ENCODE assay signal across 14 cellular contexts in genomic region chr1:206741142-206741701, GRCh38. TPM values are rescaled to one million over a fixed set of nuclear protein-coding genes. Genes with fewer than 3 reads are reported as not detected.
DNase-seq lines count a peak whose midpoint lies in the region; ATAC-seq, FAIRE-seq and TF ChIP-seq lines count a peak whose summit lies in the region.
"Had no signal": no experiment of that assay in that cellular context is flagged by ENCODE, and none has a peak within 500 bp of the region (broad histone marks: within the 10 kb centered on the region; RNA-seq: fewer than 3 reads in every experiment).

No MANE protein-coding gene starts in this region.

- H3K36me3 ChIP-seq in SU-DHL-6 (ENCODE audit: low read length) = no peaks in the 10 kb centered on the region
- no peaks in the 10 kb centered on the region for H3K36me3 ChIP-seq in neuronal stem cell (replicated peaks in 1 of 2; ENCODE audit: control insufficient read depth in 2 of 2, insufficient read depth in 2 of 2, low read length in 2 of 2)
- H3K36me3 ChIP-seq: BE2C, Peyer's patch had no signal

- no peak overlapping the region for H2AK5ac ChIP-seq in neuronal stem cell (ENCODE audit: low read depth, low read length)

- no peak overlapping the region for H2BK15ac ChIP-seq in neuronal stem cell (ENCODE audit: low read length)

- TF ChIP-seq CTCF in GM12865 (IDR thresholded peaks at IDR 0.05; ENCODE audit: insufficient read depth, low read depth, low read length, missing control alignments) (no peak), SU-DHL-6 (IDR thresholded peaks at IDR 0.05; ENCODE audit: insufficient read depth, low read length, poor library complexity, severe bottlenecking) (no peak)

- no peaks in the 10 kb centered on the region for H3K79me1 ChIP-seq in neuronal stem cell (ENCODE audit: low read depth, low read length)

- H3K79me2 ChIP-seq in SU-DHL-6 (ENCODE audit: insufficient read depth, low read length) = no peaks in the 10 kb centered on the region

- H3K9me3 ChIP-seq in SU-DHL-6 (ENCODE audit: insufficient read depth, low read length) (no peaks in the 10 kb centered on the region), neuronal stem cell (replicated peaks in 1 of 2; ENCODE audit: control insufficient read depth in 2 of 2, insufficient read depth in 1 of 2, low read depth in 1 of 2, low read length in 2 of 2) (no peaks in the 10 kb centered on the region)
- H3K9me3 ChIP-seq: BE2C, Peyer's patch, SK-N-SH had no signal

- no peaks in the 10 kb centered on the region for H4K20me1 ChIP-seq in SU-DHL-6 (ENCODE audit: low read depth, low read length)

- DNase-seq in GM12865 (ENCODE audit: low read depth) (peak; percentile 72), GM19239 (ENCODE audit: insufficient read length, low spot score) (no peak), neuronal stem cell (ENCODE audit: low spot score) (no peak), NCI-H187 (lab: John Stamatoyannopoulos, UW) (no peak), LoVo (ENCODE audit: low spot score) (no peak)
- DNase-seq: BE2C, NCI-H1694, Peyer's patch, Right ventricle myocardium superior, SK-N-SH had no signal

- H2AFZ ChIP-seq in SU-DHL-6 (ENCODE audit: low read depth, low read length, severe bottlenecking) (no peak overlapping the region), neuronal stem cell (ENCODE audit: low read length) (no peak overlapping the region)

- no peak overlapping the region for H4K8ac ChIP-seq in neuronal stem cell (ENCODE audit: low read depth, low read length)

- no peak overlapping the region for H3K4me3 ChIP-seq in GM12865 (ENCODE audit: low read depth, low read length)
- H3K4me3 ChIP-seq in SU-DHL-6 (ENCODE audit: insufficient read depth, low read length, poor library complexity, severe bottlenecking) = no peak overlapping the region
- H3K4me3 ChIP-seq in neuronal stem cell (ENCODE audit: low read length in 2 of 2) = no peak overlapping the region
- H3K4me3 ChIP-seq: Peyer's patch had no signal

- no peak for ATAC-seq in GM21529 (IDR thresholded peaks at IDR 0.05; ENCODE audit: unreplicated experiment)
- ATAC-seq: HepG2 had no signal

- peak overlapping the region; percentile 52 for H3K27ac ChIP-seq in SU-DHL-6 (ENCODE audit: low read depth, low read length)
- no peak overlapping the region for H3K27ac ChIP-seq in neuronal stem cell (replicated peaks; ENCODE audit: low read length)

- H3K14ac ChIP-seq in neuronal stem cell (ENCODE audit: low read length) = no peak overlapping the region

- H4K91ac ChIP-seq in neuronal stem cell (ENCODE audit: low read depth, low read length, poor library complexity) = no peak overlapping the region

- H2BK12ac ChIP-seq in neuronal stem cell (ENCODE audit: low read length) = no peak overlapping the region

- H3K23ac ChIP-seq in neuronal stem cell (ENCODE audit: low read depth, low read length, poor library complexity) = peak overlapping the region; percentile 52

- WGBS in neuronal stem cell (ENCODE audit: extremely low coverage in 2 of 2, insufficient read length in 2 of 2, insufficient replicate concordance in 1 of 2), 2 donors = no CpG with 5 or more reads among the region's 6 CpGs

- H3K18ac ChIP-seq in neuronal stem cell (ENCODE audit: low read length) = peak overlapping the region; percentile 54

- no peaks in the 10 kb centered on the region for H3K9me2 ChIP-seq in SU-DHL-6 (replicated peaks; ENCODE audit: insufficient read depth, low read length)
- H3K9me2 ChIP-seq: SK-N-SH had no signal

- no peak overlapping the region for H2BK120ac ChIP-seq in neuronal stem cell (ENCODE audit: low read depth, low read length)

- peak; percentile 11 for FAIRE-seq in GM19239 (lab: Jason Lieb, UNC)
- FAIRE-seq: H1, HepG2 had no signal

- H3K4ac ChIP-seq in neuronal stem cell (ENCODE audit: low read length) = no peak overlapping the region

- H3F3A ChIP-seq in SU-DHL-6 (ENCODE audit: insufficient read depth) = peaks cover 5% of the 10 kb centered on the region; the same call in 1 of the 2 replicates

- no peak overlapping the region for H3K4me2 ChIP-seq in SU-DHL-6 (ENCODE audit: low read depth, low read length, poor library complexity, severe bottlenecking)
- no peak overlapping the region for H3K4me2 ChIP-seq in neuronal stem cell (ENCODE audit: insufficient read depth, low read length, poor library complexity, severe bottlenecking)
- H3K4me2 ChIP-seq: SK-N-SH had no signal

- H3K27me3 ChIP-seq in SU-DHL-6 (ENCODE audit: low read length) (no peaks in the 10 kb centered on the region), neuronal stem cell (ENCODE audit: control insufficient read depth in 3 of 3, insufficient read depth in 3 of 3, low read depth in 1 of 3, low read length in 3 of 3) (no peaks in the 10 kb centered on the region)
- H3K27me3 ChIP-seq: BE2C, Peyer's patch had no signal

- H2BK5ac ChIP-seq in neuronal stem cell (ENCODE audit: low read length) = no peak overlapping the region

- peaks cover 3 to 17% of the 10 kb centered on the region in 2 donors for H3K4me1 ChIP-seq in neuronal stem cell (ENCODE audit: control insufficient read depth in 2 of 2, insufficient read depth in 1 of 2, low read depth in 1 of 2, low read length in 2 of 2)
- H3K4me1 ChIP-seq: BE2C had no signal

- no peak overlapping the region for H3K9ac ChIP-seq in SU-DHL-6 (ENCODE audit: low read length)
- no peak overlapping the region for H3K9ac ChIP-seq in neuronal stem cell (ENCODE audit: low read depth, low read length, poor library complexity)
- H3K9ac ChIP-seq: SK-N-SH had no signal

RNA-seq across cellular contexts. Expression of gene IL19, which starts 29.4 kb away (rescaled TPM):
- polyA plus RNA-seq in neuronal stem cell (2013, experiment 1 of 2) = not detected
- polyA plus RNA-seq in neuronal stem cell (2013, experiment 2 of 2) = not detected
- polyA plus RNA-seq: H1, HepG2, SK-N-SH had no signal

RNA-seq across cellular contexts. Expression of gene IL10, which starts 31.1 kb away (rescaled TPM):
- polyA plus RNA-seq in neuronal stem cell (2013, experiment 1 of 2) = not detected
- polyA plus RNA-seq in neuronal stem cell (2013, experiment 2 of 2) = not detected
- polyA plus RNA-seq: H1, HepG2, SK-N-SH had no signal

RNA-seq across cellular contexts. Expression of gene MAPKAPK2, which starts 56.5 kb away (rescaled TPM):
- polyA plus RNA-seq in neuronal stem cell (2013, experiment 1 of 2) = 54.3 TPM
- polyA plus RNA-seq in neuronal stem cell (2013, experiment 2 of 2) = 54.2 TPM
